1 cellular context compared by ENCODE assay signal in genomic region chr2:30408961-30409387, GRCh38.
A peak's percentile ranks its signal among the peaks of the same experiment; 100 is the strongest.
TF ChIP-seq lines count a peak whose summit lies in the region.

No MANE protein-coding gene starts in this region.

TF ChIP-seq in IMR-90, 13 proteins besides CTCF, POLR2A, EP300 and RAD21:
- TF ChIP-seq MXI1 (IDR thresholded peaks at IDR 0.05; ENCODE audit: borderline replicate concordance, low read depth, low read length) = no peak
- peak; percentile 46 for TF ChIP-seq NFE2L2 (IDR thresholded peaks at IDR 0.05; ENCODE audit: low read depth, low read length)
